ENCODE assay signal across 1 cellular context in the genomic region with DNA sequence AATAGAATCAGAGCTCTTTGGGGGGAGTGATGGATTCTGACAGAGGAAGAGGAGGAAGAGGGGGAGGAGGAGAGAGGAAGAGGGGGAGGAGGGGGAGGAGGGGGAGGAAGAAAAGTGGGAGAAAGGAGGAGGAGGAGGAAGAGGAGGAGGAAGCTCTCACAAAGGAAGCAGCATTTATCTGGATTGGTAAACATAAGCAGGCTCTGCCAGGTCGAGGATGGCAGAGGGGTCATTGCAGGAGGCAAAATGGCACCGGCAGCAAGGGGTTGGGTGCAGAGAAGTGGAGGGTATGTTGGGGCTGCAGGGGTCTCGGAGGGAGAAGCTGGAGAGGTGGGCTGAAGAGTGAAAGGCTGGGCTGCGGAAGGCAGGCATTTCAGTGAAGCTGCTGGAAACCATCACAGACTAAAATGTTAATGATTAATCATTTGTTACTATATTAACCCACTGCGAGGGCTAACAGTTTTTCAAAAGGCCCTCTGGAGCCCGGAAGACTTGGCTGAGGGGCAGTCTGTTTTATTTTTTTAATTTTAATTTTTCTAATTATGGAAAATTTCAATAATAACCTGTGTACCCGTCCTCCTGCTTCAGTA.
TF ChIP-seq lines count a peak whose summit lies in the region.

No MANE protein-coding gene starts in this region.

TF ChIP-seq in GM12878, 131 proteins besides CTCF, POLR2A, EP300 and RAD21:
- TF ChIP-seq, protein P1, sequence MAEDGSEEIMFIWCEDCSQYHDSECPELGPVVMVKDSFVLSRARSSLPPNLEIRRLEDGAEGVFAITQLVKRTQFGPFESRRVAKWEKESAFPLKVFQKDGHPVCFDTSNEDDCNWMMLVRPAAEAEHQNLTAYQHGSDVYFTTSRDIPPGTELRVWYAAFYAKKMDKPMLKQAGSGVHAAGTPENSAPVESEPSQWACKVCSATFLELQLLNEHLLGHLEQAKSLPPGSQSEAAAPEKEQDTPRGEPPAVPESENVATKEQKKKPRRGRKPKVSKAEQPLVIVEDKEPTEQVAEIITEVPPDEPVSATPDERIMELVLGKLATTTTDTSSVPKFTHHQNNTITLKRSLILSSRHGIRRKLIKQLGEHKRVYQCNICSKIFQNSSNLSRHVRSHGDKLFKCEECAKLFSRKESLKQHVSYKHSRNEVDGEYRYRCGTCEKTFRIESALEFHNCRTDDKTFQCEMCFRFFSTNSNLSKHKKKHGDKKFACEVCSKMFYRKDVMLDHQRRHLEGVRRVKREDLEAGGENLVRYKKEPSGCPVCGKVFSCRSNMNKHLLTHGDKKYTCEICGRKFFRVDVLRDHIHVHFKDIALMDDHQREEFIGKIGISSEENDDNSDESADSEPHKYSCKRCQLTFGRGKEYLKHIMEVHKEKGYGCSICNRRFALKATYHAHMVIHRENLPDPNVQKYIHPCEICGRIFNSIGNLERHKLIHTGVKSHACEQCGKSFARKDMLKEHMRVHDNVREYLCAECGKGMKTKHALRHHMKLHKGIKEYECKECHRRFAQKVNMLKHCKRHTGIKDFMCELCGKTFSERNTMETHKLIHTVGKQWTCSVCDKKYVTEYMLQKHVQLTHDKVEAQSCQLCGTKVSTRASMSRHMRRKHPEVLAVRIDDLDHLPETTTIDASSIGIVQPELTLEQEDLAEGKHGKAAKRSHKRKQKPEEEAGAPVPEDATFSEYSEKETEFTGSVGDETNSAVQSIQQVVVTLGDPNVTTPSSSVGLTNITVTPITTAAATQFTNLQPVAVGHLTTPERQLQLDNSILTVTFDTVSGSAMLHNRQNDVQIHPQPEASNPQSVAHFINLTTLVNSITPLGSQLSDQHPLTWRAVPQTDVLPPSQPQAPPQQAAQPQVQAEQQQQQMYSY (CRISPR knock-in tag; IDR thresholded peaks at IDR 0.05): no peak
- no peak for TF ChIP-seq LARP7 (IDR thresholded peaks at IDR 0.05)
- TF ChIP-seq HDGF (IDR thresholded peaks at IDR 0.05): 0 out of 2 replicates have a peak, but pooled peaks have one; percentile 26
